ENCODE assay signal across 1 cellular context in genomic region chr18:23384778-23385736, GRCh38.
TF ChIP-seq lines count a peak whose summit lies in the region.

No MANE protein-coding gene starts in this region.

TF ChIP-seq in HepG2, 621 proteins besides CTCF, POLR2A, EP300 and RAD21 (continued from another document and continues in another):
- peak; percentile 95; the same call in 1 of the 2 replicates for TF ChIP-seq ZBTB3 (CRISPR knock-in tag; IDR thresholded peaks at IDR 0.05; ENCODE audit: borderline replicate concordance, low read depth)
- no peak for TF ChIP-seq ZNF33B (CRISPR knock-in tag; IDR thresholded peaks at IDR 0.05)
- no peak for TF ChIP-seq CHD4 (IDR thresholded peaks at IDR 0.05; ENCODE audit: borderline replicate concordance, low read length)
- TF ChIP-seq ATM (IDR thresholded peaks at IDR 0.05; ENCODE audit: borderline replicate concordance) = no peak
- peak; percentile 64; the same call in 1 of the 2 replicates for TF ChIP-seq MEIS1 (CRISPR knock-in tag; IDR thresholded peaks at IDR 0.05; ENCODE audit: borderline replicate concordance)
- no peak for TF ChIP-seq ZNF138 (CRISPR knock-in tag; IDR thresholded peaks at IDR 0.05; ENCODE audit: low read depth)
- peak; percentile 49; the same call in 1 of the 2 replicates for TF ChIP-seq CBX5 (CRISPR knock-in tag; IDR thresholded peaks at IDR 0.05; ENCODE audit: borderline replicate concordance)
- TF ChIP-seq, protein P1, sequence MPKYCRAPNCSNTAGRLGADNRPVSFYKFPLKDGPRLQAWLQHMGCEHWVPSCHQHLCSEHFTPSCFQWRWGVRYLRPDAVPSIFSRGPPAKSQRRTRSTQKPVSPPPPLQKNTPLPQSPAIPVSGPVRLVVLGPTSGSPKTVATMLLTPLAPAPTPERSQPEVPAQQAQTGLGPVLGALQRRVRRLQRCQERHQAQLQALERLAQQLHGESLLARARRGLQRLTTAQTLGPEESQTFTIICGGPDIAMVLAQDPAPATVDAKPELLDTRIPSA (CRISPR knock-in tag; IDR thresholded peaks at IDR 0.05; ENCODE audit: borderline replicate concordance) = no peak
- no peak for TF ChIP-seq SOX6 (IDR thresholded peaks at IDR 0.05)
- TF ChIP-seq SOX6 (CRISPR knock-in tag; IDR thresholded peaks at IDR 0.05) = peak; percentile 81
- TF ChIP-seq ZNF143 (CRISPR knock-in tag; IDR thresholded peaks at IDR 0.05) = no peak
- peak; percentile 76 for TF ChIP-seq TBX2 (CRISPR knock-in tag; IDR thresholded peaks at IDR 0.05; ENCODE audit: borderline replicate concordance)
- TF ChIP-seq ZNF30 (CRISPR knock-in tag; IDR thresholded peaks at IDR 0.05) = no peak
- TF ChIP-seq CREM (IDR thresholded peaks at IDR 0.05) = peak; percentile 68
- no peak for TF ChIP-seq CREM (CRISPR knock-in tag; IDR thresholded peaks at IDR 0.05)
- no peak for TF ChIP-seq MYNN (CRISPR knock-in tag; IDR thresholded peaks at IDR 0.05; ENCODE audit: low read depth)
- no peak for TF ChIP-seq ZNF567 (CRISPR knock-in tag; IDR thresholded peaks at IDR 0.05; ENCODE audit: borderline replicate concordance)
- TF ChIP-seq ZNF687 (CRISPR knock-in tag; IDR thresholded peaks at IDR 0.05) = peak; percentile 61
- TF ChIP-seq TFDP1 (CRISPR knock-in tag; IDR thresholded peaks at IDR 0.05; ENCODE audit: borderline replicate concordance) = peak; percentile 19; the same call in 1 of the 2 replicates
- TF ChIP-seq TGIF2 (CRISPR knock-in tag; IDR thresholded peaks at IDR 0.05) = 0 out of 2 replicates have a peak, but pooled peaks have one; percentile 5
- no peak for TF ChIP-seq SSRP1 (CRISPR knock-in tag; IDR thresholded peaks at IDR 0.05)
- TF ChIP-seq LCORL (IDR thresholded peaks at IDR 0.05) = no peak
- peak; percentile 80 for TF ChIP-seq LCORL (CRISPR knock-in tag; IDR thresholded peaks at IDR 0.05)
- TF ChIP-seq SAP130 (CRISPR knock-in tag; IDR thresholded peaks at IDR 0.05; ENCODE audit: low read depth) = peak; percentile 82
- no peak for TF ChIP-seq ZNF7 (CRISPR knock-in tag; IDR thresholded peaks at IDR 0.05)
- 0 out of 2 replicates have a peak, but pooled peaks have one; percentile 33 for TF ChIP-seq ZFX (CRISPR knock-in tag; IDR thresholded peaks at IDR 0.05; ENCODE audit: low read depth)
- peak; percentile 67; the same call in 1 of the 2 replicates for TF ChIP-seq MYC (CRISPR knock-in tag; IDR thresholded peaks at IDR 0.05; ENCODE audit: borderline replicate concordance)
- no peak for TF ChIP-seq SETDB1 (CRISPR knock-in tag; IDR thresholded peaks at IDR 0.05; ENCODE audit: borderline replicate concordance)
- TF ChIP-seq KLF16 (CRISPR knock-in tag; IDR thresholded peaks at IDR 0.05) = 0 out of 4 replicates have a peak, but pooled peaks of 1 of the 2 experiments have one; percentile 33
- no peak for TF ChIP-seq MTF2 (CRISPR knock-in tag; IDR thresholded peaks at IDR 0.05; ENCODE audit: borderline replicate concordance)
- no peak for TF ChIP-seq XRCC5 (optimal IDR thresholded peaks at IDR 0.05; ENCODE audit: low read length)
- TF ChIP-seq THAP11 (CRISPR knock-in tag; IDR thresholded peaks at IDR 0.05) = peak; percentile 40; the same call in 1 of the 2 replicates
- TF ChIP-seq RBAK (CRISPR knock-in tag; IDR thresholded peaks at IDR 0.05) = no peak
- TF ChIP-seq, protein P2, sequence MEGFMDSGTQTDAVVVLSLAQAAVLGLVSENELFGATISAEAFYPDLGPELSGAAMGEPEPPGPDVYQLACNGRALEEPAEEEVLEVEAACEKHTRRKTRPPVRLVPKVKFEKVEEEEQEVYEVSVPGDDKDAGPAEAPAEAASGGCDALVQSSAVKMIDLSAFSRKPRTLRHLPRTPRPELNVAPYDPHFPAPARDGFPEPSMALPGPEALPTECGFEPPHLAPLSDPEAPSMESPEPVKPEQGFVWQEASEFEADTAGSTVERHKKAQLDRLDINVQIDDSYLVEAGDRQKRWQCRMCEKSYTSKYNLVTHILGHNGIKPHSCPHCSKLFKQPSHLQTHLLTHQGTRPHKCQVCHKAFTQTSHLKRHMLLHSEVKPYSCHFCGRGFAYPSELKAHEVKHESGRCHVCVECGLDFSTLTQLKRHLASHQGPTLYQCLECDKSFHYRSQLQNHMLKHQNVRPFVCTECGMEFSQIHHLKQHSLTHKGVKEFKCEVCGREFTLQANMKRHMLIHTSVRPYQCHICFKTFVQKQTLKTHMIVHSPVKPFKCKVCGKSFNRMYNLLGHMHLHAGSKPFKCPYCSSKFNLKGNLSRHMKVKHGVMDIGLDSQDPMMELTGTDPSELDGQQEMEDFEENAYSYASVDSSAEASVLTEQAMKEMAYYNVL (CRISPR knock-in tag; IDR thresholded peaks at IDR 0.05; ENCODE audit: borderline replicate concordance) = peak; percentile 62; the same call in 1 of the 2 replicates
- TF ChIP-seq MAFF (IDR thresholded peaks at IDR 0.05; ENCODE audit: low read depth, low read length) = no peak
- TF ChIP-seq HOXA9 (CRISPR knock-in tag; IDR thresholded peaks at IDR 0.05; ENCODE audit: borderline replicate concordance) = no peak
- peak; percentile 22; the same call in 1 of the 2 replicates for TF ChIP-seq ZNF605 (CRISPR knock-in tag; IDR thresholded peaks at IDR 0.05)
- TF ChIP-seq SMAD3 (CRISPR knock-in tag; IDR thresholded peaks at IDR 0.05) = 0 out of 2 replicates have a peak, but pooled peaks have one; percentile 37
- TF ChIP-seq ARID5B (CRISPR knock-in tag; IDR thresholded peaks at IDR 0.05) = peak; percentile 92
- peak; percentile 93 for TF ChIP-seq HDAC2 (CRISPR knock-in tag; IDR thresholded peaks at IDR 0.05)
- TF ChIP-seq, protein P3, sequence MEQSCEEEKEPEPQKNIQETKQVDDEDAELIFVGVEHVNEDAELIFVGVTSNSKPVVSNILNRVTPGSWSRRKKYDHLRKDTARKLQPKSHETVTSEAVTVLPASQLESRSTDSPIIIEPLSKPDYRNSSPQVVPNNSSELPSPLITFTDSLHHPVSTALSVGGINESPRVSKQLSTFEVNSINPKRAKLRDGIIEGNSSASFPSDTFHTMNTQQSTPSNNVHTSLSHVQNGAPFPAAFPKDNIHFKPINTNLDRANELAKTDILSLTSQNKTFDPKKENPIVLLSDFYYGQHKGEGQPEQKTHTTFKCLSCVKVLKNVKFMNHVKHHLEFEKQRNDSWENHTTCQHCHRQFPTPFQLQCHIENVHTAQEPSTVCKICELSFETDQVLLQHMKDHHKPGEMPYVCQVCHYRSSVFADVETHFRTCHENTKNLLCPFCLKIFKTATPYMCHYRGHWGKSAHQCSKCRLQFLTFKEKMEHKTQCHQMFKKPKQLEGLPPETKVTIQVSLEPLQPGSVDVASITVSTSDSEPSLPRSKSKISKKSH (CRISPR knock-in tag; IDR thresholded peaks at IDR 0.05; ENCODE audit: borderline replicate concordance) = no peak
- TF ChIP-seq ATRX (CRISPR knock-in tag; IDR thresholded peaks at IDR 0.05; ENCODE audit: borderline replicate concordance) = no peak
- TF ChIP-seq ZNF770 (CRISPR knock-in tag; IDR thresholded peaks at IDR 0.05) = no peak
